Comparison of ENCODE assay signal across 29 cellular contexts in the genomic region with DNA sequence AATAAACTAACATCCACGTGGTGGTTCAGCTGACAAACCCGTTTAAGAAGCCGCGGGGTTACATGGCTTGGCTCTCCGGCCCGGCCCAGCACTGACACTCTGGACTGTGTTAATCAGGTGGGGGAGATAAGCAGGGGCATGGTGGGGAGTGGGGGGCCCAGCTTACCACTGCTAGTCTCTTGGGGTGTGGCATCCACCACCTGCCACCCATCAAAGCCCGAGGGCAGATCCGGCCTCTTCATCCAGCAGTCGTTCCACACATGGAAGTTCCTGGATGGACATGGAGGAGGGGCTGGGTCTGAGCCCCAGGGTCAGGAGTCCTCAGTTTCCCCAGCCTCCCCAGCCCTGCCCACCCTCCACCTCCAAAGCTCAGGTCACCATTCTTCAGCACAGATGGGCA.
"Had no signal": no experiment of that assay in that cellular context is flagged by ENCODE, and none has a peak within 500 bp of the region (broad histone marks: within the 10 kb centered on the region; RNA-seq: fewer than 3 reads in every experiment).

No MANE protein-coding gene starts in this region.

- H3K9me3 ChIP-seq: Peyer's patch had no signal

- H3K27ac ChIP-seq: brain microvascular endothelial cell, Peyer's patch had no signal

- H3K4me3 ChIP-seq: K562, Peyer's patch had no signal

- H3K27ac Mint-ChIP-seq: activated CD4-positive, alpha-beta T cell treated with anti-CD3 and anti-CD28 coated beads, Interleukin-2, amount 10 ng/mL, durations not matched to agents 24 days and 14 days; activated CD8-positive, alpha-beta T cell treated with anti-CD3 and anti-CD28 coated beads for 36 hours; activated naive CD8-positive, alpha-beta T cell treated with anti-CD3 and anti-CD28 coated beads for 36 hours; activated T-cell treated with anti-CD3 and anti-CD28 coated beads, Interleukin-2, amount 50 U/mL, for 72 hours; activated T-helper 17 cell treated with anti-CD3 and anti-CD28 coated beads, Interleukin-2, amount 50 U/mL, for 72 hours had no signal

- FAIRE-seq: K562 had no signal

- H3K4me3 Mint-ChIP-seq: activated CD4-positive, alpha-beta T cell treated with anti-CD3 and anti-CD28 coated beads, Interleukin-2, amount 10 ng/mL, durations not matched to agents 24 days and 14 days; activated CD8-positive, alpha-beta T cell treated with anti-CD3 and anti-CD28 coated beads for 36 hours; activated naive CD8-positive, alpha-beta T cell treated with anti-CD3 and anti-CD28 coated beads for 36 hours; activated T-cell treated with anti-CD3 and anti-CD28 coated beads, Interleukin-2, amount 50 U/mL, for 72 hours; activated T-helper 17 cell treated with anti-CD3 and anti-CD28 coated beads, Interleukin-2, amount 50 U/mL, for 72 hours had no signal

- ATAC-seq: activated CD8-positive, alpha-beta T cell treated with anti-CD3 and anti-CD28 coated beads for 36 hours; activated T-cell treated with anti-CD3 and anti-CD28 coated beads, Interleukin-2, amount 50 U/mL, for 72 hours; activated T-helper 17 cell treated with anti-CD3 and anti-CD28 coated beads, Interleukin-2, amount 50 U/mL, for 72 hours; K562; PC-3 had no signal

- H3K27me3 ChIP-seq: brain microvascular endothelial cell, Peyer's patch had no signal

- H3K27me3 Mint-ChIP-seq: activated CD4-positive, alpha-beta T cell treated with anti-CD3 and anti-CD28 coated beads, Interleukin-2, amount 10 ng/mL, durations not matched to agents 24 days and 14 days; activated CD8-positive, alpha-beta T cell treated with anti-CD3 and anti-CD28 coated beads for 36 hours; activated naive CD8-positive, alpha-beta T cell treated with anti-CD3 and anti-CD28 coated beads for 36 hours; activated T-helper 17 cell treated with anti-CD3 and anti-CD28 coated beads, Interleukin-2, amount 50 U/mL, for 72 hours had no signal

- H3K4me1 ChIP-seq: Peyer's patch had no signal

- DNase-seq: activated CD4-positive, alpha-beta T cell treated with anti-CD3 and anti-CD28 coated beads, Interleukin-2, amount 10 ng/mL, durations not matched to agents 24 days and 14 days; activated CD4-positive, alpha-beta T cell treated with anti-CD3 and anti-CD28 coated beads, Interleukin-2, amount 50 U/mL, for 4 hours; activated CD8-positive, alpha-beta T cell treated with anti-CD3 and anti-CD28 coated beads for 36 hours; activated effector memory CD4-positive, alpha-beta T cell treated with anti-CD3 and anti-CD28 coated beads, Interleukin-2, amount 50 U/mL, for 16 hours; activated naive CD4-positive, alpha-beta T cell; activated naive CD4-positive, alpha-beta T cell treated with anti-CD3 and anti-CD28 coated beads, Interleukin-2, amount 50 U/mL, for 16 hours; activated naive CD8-positive, alpha-beta T cell treated with anti-CD3 and anti-CD28 coated beads for 36 hours; activated T-cell treated with anti-CD3 and anti-CD28 coated beads, Interleukin-2, amount 50 U/mL, for 1 hour; activated T-cell treated with anti-CD3 and anti-CD28 coated beads, Interleukin-2, amount 50 U/mL, for 72 hours; amniotic stem cell; aorta; brain microvascular endothelial cell; NCI-H1105; NCI-H1436; NCI-H1694; NCI-H1930; NCI-H2081 treated with DMSO at 0.1 percent for 48 hours; NCI-H226; NCI-H446 treated with DMSO at 0.1 percent for 48 hours; NCI-H524; NCI-H69; NK-92 treated with Interleukin-12 subunit alpha and Interleukin-12 subunit beta, amount 100 ng/mL, for 24 hours; PC-3; Right ventricle myocardium superior; RPMI8226; T1000 had no signal

- H3K4me1 Mint-ChIP-seq: activated CD4-positive, alpha-beta T cell treated with anti-CD3 and anti-CD28 coated beads, Interleukin-2, amount 10 ng/mL, durations not matched to agents 24 days and 14 days; activated naive CD8-positive, alpha-beta T cell treated with anti-CD3 and anti-CD28 coated beads for 36 hours; activated T-helper 17 cell treated with anti-CD3 and anti-CD28 coated beads, Interleukin-2, amount 50 U/mL, for 72 hours had no signal

- H3K9me3 Mint-ChIP-seq: activated CD4-positive, alpha-beta T cell treated with anti-CD3 and anti-CD28 coated beads, Interleukin-2, amount 10 ng/mL, durations not matched to agents 24 days and 14 days; activated CD8-positive, alpha-beta T cell treated with anti-CD3 and anti-CD28 coated beads for 36 hours; activated naive CD8-positive, alpha-beta T cell treated with anti-CD3 and anti-CD28 coated beads for 36 hours; activated T-cell treated with anti-CD3 and anti-CD28 coated beads, Interleukin-2, amount 50 U/mL, for 72 hours; activated T-helper 17 cell treated with anti-CD3 and anti-CD28 coated beads, Interleukin-2, amount 50 U/mL, for 72 hours had no signal

- H3K36me3 ChIP-seq: brain microvascular endothelial cell had no signal
